8 cellular contexts compared by ENCODE assay signal in the genomic region with DNA sequence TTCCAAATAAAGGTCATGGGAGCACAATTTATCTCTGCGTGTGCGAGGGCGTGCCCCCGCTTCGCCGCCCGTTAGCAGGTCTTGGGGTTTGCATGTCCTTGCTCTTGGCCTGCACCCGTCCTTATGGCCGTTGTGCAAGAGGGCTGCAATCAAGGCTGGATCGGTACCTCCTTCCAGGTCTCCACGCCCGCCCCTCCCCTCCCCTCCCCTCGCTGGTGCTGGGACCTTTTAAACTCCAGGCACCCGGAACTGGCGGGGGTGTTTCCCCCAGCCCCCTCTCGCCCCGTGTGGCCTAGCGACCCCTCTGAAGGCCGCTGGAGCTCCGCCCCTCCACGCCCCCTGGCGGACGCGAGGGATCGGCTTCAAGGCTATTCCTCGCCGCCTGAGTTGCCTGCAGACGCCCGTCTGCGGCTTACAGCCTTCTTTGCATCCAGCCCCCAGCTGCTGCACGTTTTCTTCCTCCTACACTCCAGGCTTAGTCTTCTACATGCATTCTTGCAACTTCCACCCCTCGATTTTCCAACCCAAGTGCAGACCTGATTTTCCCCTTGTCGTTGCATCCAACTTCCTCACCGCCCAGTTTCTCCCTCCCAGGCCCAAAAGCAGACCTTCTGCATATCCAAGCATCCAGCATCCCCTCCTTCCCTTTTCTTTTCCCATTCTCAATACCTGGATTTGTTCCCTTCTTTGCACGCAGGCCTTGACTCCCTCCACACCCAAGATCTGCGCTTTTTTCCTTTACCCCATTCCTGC. TPM values are rescaled to one million over a fixed set of nuclear protein-coding genes. Genes with fewer than 3 reads are reported as not detected.
DNase-seq lines count a peak whose midpoint lies in the region; ATAC-seq and TF ChIP-seq lines count a peak whose summit lies in the region.

No MANE protein-coding gene starts in this region.

- H3K9me2 ChIP-seq in PC-9 (ENCODE audit: insufficient read depth), result no peaks in the 10 kb centered on the region

- no peaks in the 10 kb centered on the region for H3K27me3 Mint-ChIP-seq in nephron (ENCODE audit: low read depth)

- H3K79me2 ChIP-seq in PC-9 (ENCODE audit: low read depth), result peaks cover 46% of the 10 kb centered on the region

- peak overlapping the region; percentile 90 to 96 (median 95) for H3K27ac Mint-ChIP-seq in nephron

- H3F3A ChIP-seq in PC-9 (ENCODE audit: insufficient read depth, low read depth), result peaks cover 33% of the 10 kb centered on the region

- H3K9me3 Mint-ChIP-seq in nephron, result no peaks in the 10 kb centered on the region

- H3K9ac ChIP-seq in HUES48 (ENCODE audit: low read depth, low read length), result peak overlapping the region; percentile 78

- H3K4me1 Mint-ChIP-seq in nephron, result peaks cover 38% of the 10 kb centered on the region

- peaks cover 37% of the 10 kb centered on the region for H3K36me3 Mint-ChIP-seq in nephron (ENCODE audit: low read depth)

- intact Hi-C loops in PC-9 (cut with micrococcal nuclease; ENCODE audit: unreplicated experiment), result loop anchor here (10.0 kb wide), 1 partner anchor 509 kb away; no protein-coding TSS in a partner anchor

- ATAC-seq in GM21447 (IDR thresholded peaks at IDR 0.05; ENCODE audit: unreplicated experiment), result peak; percentile 65

- H3K4me3 ChIP-seq in HUES48 (ENCODE audit: low read depth, low read length), result peak overlapping the region; percentile 97
- H3K4me3 ChIP-seq in PC-9, result peak overlapping the region; percentile 84
- peak overlapping the region; percentile 98 for H3K4me3 ChIP-seq in fibroblast of mammary gland (ENCODE audit: control insufficient read depth, low read depth, low read length)

- TF ChIP-seq CTCF in PC-9 (conservative IDR thresholded peaks at IDR 0.05), result peak; percentile 84
- peak; percentile 72 for TF ChIP-seq CTCF in fibroblast of mammary gland (conservative IDR thresholded peaks at IDR 0.05; ENCODE audit: control insufficient read depth, insufficient read depth, low read depth, low read length)
- TF ChIP-seq CTCF in nephron (IDR thresholded peaks at IDR 0.05; ENCODE audit: unreplicated experiment in 3 of 3), result peak; percentile 78 to 87 (median 84)

- peak overlapping the region; percentile 77 for H2AFZ ChIP-seq in PC-9

- no peaks in the 10 kb centered on the region for H4K20me1 ChIP-seq in PC-9 (ENCODE audit: insufficient read depth)

- no peaks in the 10 kb centered on the region for H3K9me3 ChIP-seq in HUES48 (ENCODE audit: control insufficient read depth, insufficient read depth, low read length)
- H3K9me3 ChIP-seq in PC-9 (ENCODE audit: insufficient read depth, low read depth), result no peaks in the 10 kb centered on the region

- H3K27ac ChIP-seq in HUES48 (ENCODE audit: low read depth, low read length), result peak overlapping the region; percentile 95
- H3K27ac ChIP-seq in PC-9, result peak overlapping the region; percentile 95

- peak overlapping the region; percentile 97 to 99 (median 97) for H3K4me3 Mint-ChIP-seq in nephron

- POLR2A ChIA-PET in PC-9 (lab: Charles Lee; ENCODE audit: unreplicated experiment), result interaction anchor here (0.6 kb wide), 3 partner anchors 104 to 1918 kb away, joined by 3 to 6 read pairs (median 3); no protein-coding TSS in a partner anchor

- BruUV-seq in PC-9 (replicated peaks; lab: Mats Ljungman, UMichigan), result no TSS peak

- H3K27me3 ChIP-seq in HUES48 (ENCODE audit: control insufficient read depth, insufficient read depth, low read length), result no peaks in the 10 kb centered on the region
- H3K27me3 ChIP-seq in PC-9 (ENCODE audit: insufficient read depth, low read depth), result no peaks in the 10 kb centered on the region

- CTCF ChIA-PET in PC-9 (lab: Charles Lee), result interaction anchor here (0.8 to 2.4 kb wide), 4 partner anchors 12 to 443 kb away, joined by 3 to 11 read pairs (median 7); a partner anchor contains a TSS

- DNase-seq in DMS153 (lab: John Stamatoyannopoulos, UW), result peak; percentile 53
- peak; percentile 74 to 85 for DNase-seq in PC-9
- peak; percentile 57 to 72 for DNase-seq in activated T-helper 1 cell treated with anti-CD3 and anti-CD28 coated beads, Interleukin-2, amount 50 U/mL, for 16 hours (ENCODE audit: low read depth in 1 of 2, low spot score in 1 of 2)
- peak; percentile 68 for DNase-seq in fibroblast of mammary gland (ENCODE audit: low read depth)
- peak; percentile 74 for DNase-seq in stimulated activated naive CD4-positive, alpha-beta T cell treated with Interleukin-2 at 50 U/mL for 16 hours (lab: John Stamatoyannopoulos, UW)

- H3K4me1 ChIP-seq in HUES48 (ENCODE audit: control insufficient read depth, insufficient read depth, low read length) (peaks cover 19% of the 10 kb centered on the region; the same call in 1 of the 2 replicates), PC-9 (replicated peaks; ENCODE audit: insufficient read depth) (peaks cover 41% of the 10 kb centered on the region)

- peak overlapping the region; percentile 88 for H3K4me2 ChIP-seq in PC-9

- H3K36me3 ChIP-seq in HUES48 (ENCODE audit: control insufficient read depth, insufficient read depth, low read length) (peaks cover 46% of the 10 kb centered on the region), PC-9 (ENCODE audit: low read depth) (peaks cover 39% of the 10 kb centered on the region)

RNA-seq across cellular contexts. Expression of a gene that starts 0.6 kb away (rescaled TPM):
- total RNA-seq in PC-9 (2021), result 193 and 227 TPM in 2 replicates

RNA-seq across cellular contexts. Expression of a gene that starts 11.8 kb away (rescaled TPM):
- total RNA-seq in PC-9 (2021), result 11.7 and 14.6 TPM in 2 replicates

Comparison
In these comparisons a context has a peak if more than half of its experiments do, and no peak if none do; other contexts are left out.
1. Peak in every context shown above with its lines: DNase-seq, ATAC-seq, H3K4me3 ChIP-seq and H3K27ac ChIP-seq.